ENCODE assay signal across 8 cellular contexts in genomic region chr16:7871371-7871770, GRCh38.
"Had no signal": no experiment of that assay in that cellular context is flagged by ENCODE, and none has a peak within 500 bp of the region (broad histone marks: within the 10 kb centered on the region; RNA-seq: fewer than 3 reads in every experiment).

No MANE protein-coding gene starts in this region.

- FAIRE-seq: G401.6, GM12878, GM12891, GM12892, GM18507, GM19239 had no signal

- DNase-seq: GDM1, GF-D8 had no signal

- H3K4me3 ChIP-seq: GM12878 had no signal

- ATAC-seq: GM12878 had no signal
